In genomic region chr14:105337966-105338365, GRCh38 we compare ENCODE assay signal across 14 cellular contexts.
DNase-seq lines count a peak whose midpoint lies in the region; ATAC-seq and TF ChIP-seq lines count a peak whose summit lies in the region.
"Had no signal": no experiment of that assay in that cellular context is flagged by ENCODE, and none has a peak within 500 bp of the region (broad histone marks: within the 10 kb centered on the region; RNA-seq: fewer than 3 reads in every experiment).

No MANE protein-coding gene starts in this region.

- H3K36me3 ChIP-seq in HEK293 (ENCODE audit: control insufficient read depth in 2 of 2, insufficient read depth in 1 of 2, low read length in 2 of 2): peaks cover 0 to 3% of the 10 kb centered on the region in 2 experiments; a peak in 1 of 3 replicates
- H3K36me3 ChIP-seq in stomach smooth muscle (ENCODE audit: control insufficient read depth in 2 of 2, insufficient read depth in 2 of 2, low read length in 2 of 2): no peaks in the 10 kb centered on the region
- H3K36me3 ChIP-seq in WERI-Rb-1: no peaks in the 10 kb centered on the region
- H3K36me3 ChIP-seq: MG63 had no signal

- H3K27me3 ChIP-seq in stomach smooth muscle (ENCODE audit: control insufficient read depth in 1 of 2, insufficient read depth in 2 of 2, low read length in 2 of 2) (no peaks in the 10 kb centered on the region), WERI-Rb-1 (ENCODE audit: insufficient read depth, low read depth, severe bottlenecking) (no peaks in the 10 kb centered on the region)
- H3K27me3 ChIP-seq: MG63 had no signal

- intact Hi-C loops in dendritic cell treated with granulocyte-macrophage colony-stimulating factor and Interleukin-4, amounts not matched to agents 40 ng/mL and 50 ng/mL, for 4 days (cut with micrococcal nuclease): no loop called here

- H3K27ac ChIP-seq in HEK293 (ENCODE audit: extremely low read depth, low read depth, low read length) (no peak overlapping the region), stomach smooth muscle (ENCODE audit: low read length) (peak overlapping the region; percentile 49), WERI-Rb-1 (no peak overlapping the region)

- H3K4me3 Mint-ChIP-seq in dendritic cell treated with granulocyte-macrophage colony-stimulating factor and Interleukin-4, amounts not matched to agents 40 ng/mL and 50 ng/mL, for 4 days: no peak overlapping the region
- H3K4me3 Mint-ChIP-seq: activated naive CD8-positive, alpha-beta T cell; CD4-positive, alpha-beta T cell; neural crest cell had no signal

- H3K4me1 Mint-ChIP-seq in dendritic cell treated with granulocyte-macrophage colony-stimulating factor and Interleukin-4, amounts not matched to agents 40 ng/mL and 50 ng/mL, for 4 days (ENCODE audit: low read depth): peaks cover 61% of the 10 kb centered on the region

- DNase-seq in left kidney (ENCODE audit: low read depth, low spot score): peak; percentile 68
- no peak for DNase-seq in WERI-Rb-1
- no peak for DNase-seq in NCI-H187 treated with DMSO at 0.1 percent for 48 hours (lab: John Stamatoyannopoulos, UW)
- DNase-seq: CD4-positive, alpha-beta T cell; MG63; NCI-H345; T1000 had no signal

- no peak overlapping the region for H3K4me3 ChIP-seq in HEK293 (ENCODE audit: low read depth, low read length)
- no peak overlapping the region for H3K4me3 ChIP-seq in stomach smooth muscle (ENCODE audit: low read length in 2 of 2)
- no peak overlapping the region for H3K4me3 ChIP-seq in WERI-Rb-1 (ENCODE audit: low read depth, low read length)
- H3K4me3 ChIP-seq: MG63 had no signal

- H3K9me3 ChIP-seq in HEK293 (ENCODE audit: control insufficient read depth, insufficient read depth, low read depth, low read length) (no peaks in the 10 kb centered on the region), stomach smooth muscle (ENCODE audit: control insufficient read depth in 2 of 2, low read length in 2 of 2) (no peaks in the 10 kb centered on the region), WERI-Rb-1 (ENCODE audit: severe bottlenecking) (no peaks in the 10 kb centered on the region)
- H3K9me3 ChIP-seq: MG63 had no signal

- H3K27me3 Mint-ChIP-seq in dendritic cell treated with granulocyte-macrophage colony-stimulating factor and Interleukin-4, amounts not matched to agents 40 ng/mL and 50 ng/mL, for 4 days: peaks cover 3% of the 10 kb centered on the region
- H3K27me3 Mint-ChIP-seq: activated naive CD8-positive, alpha-beta T cell; CD4-positive, alpha-beta T cell had no signal

- ATAC-seq in GM21390 (IDR thresholded peaks at IDR 0.05; ENCODE audit: unreplicated experiment) (no peak), HG02763 (IDR thresholded peaks at IDR 0.05; ENCODE audit: unreplicated experiment) (no peak)

- TF ChIP-seq CTCF in HEK293 (tag by site-specific recombination; IDR thresholded peaks at IDR 0.05): no peak
- TF ChIP-seq CTCF in WERI-Rb-1 (IDR thresholded peaks at IDR 0.05; ENCODE audit: low read depth, low read length): no peak

- no peak overlapping the region for H3K9ac ChIP-seq in stomach smooth muscle (ENCODE audit: low read length in 2 of 2)

- peak overlapping the region; percentile 71 for H3K27ac Mint-ChIP-seq in dendritic cell treated with granulocyte-macrophage colony-stimulating factor and Interleukin-4, amounts not matched to agents 40 ng/mL and 50 ng/mL, for 4 days
- H3K27ac Mint-ChIP-seq: activated naive CD8-positive, alpha-beta T cell; CD4-positive, alpha-beta T cell had no signal

- no peaks in the 10 kb centered on the region for H3K9me3 Mint-ChIP-seq in dendritic cell treated with granulocyte-macrophage colony-stimulating factor and Interleukin-4, amounts not matched to agents 40 ng/mL and 50 ng/mL, for 4 days
- H3K9me3 Mint-ChIP-seq: CD4-positive, alpha-beta T cell; neural crest cell had no signal

- no peaks in the 10 kb centered on the region for H3K4me1 ChIP-seq in HEK293 (ENCODE audit: control insufficient read depth, insufficient read depth, low read length)
- H3K4me1 ChIP-seq in stomach smooth muscle (ENCODE audit: control insufficient read depth, insufficient read depth, low read length): peaks cover 66% of the 10 kb centered on the region

- CTCF ChIA-PET in HEK293 (lab: Yijun Ruan, JAX): no interaction called here

- H3K36me3 Mint-ChIP-seq in dendritic cell treated with granulocyte-macrophage colony-stimulating factor and Interleukin-4, amounts not matched to agents 40 ng/mL and 50 ng/mL, for 4 days (ENCODE audit: low read depth): peaks cover 42% of the 10 kb centered on the region
- H3K36me3 Mint-ChIP-seq: activated naive CD8-positive, alpha-beta T cell had no signal

- POLR2A ChIA-PET in HEK293 (lab: Yijun Ruan, JAX): interaction anchor here (1.1 kb wide), 1 partner anchor 11 kb away, joined by 3 read pairs; no protein-coding TSS in a partner anchor

TF ChIP-seq in HEK293, 187 proteins besides CTCF, POLR2A, EP300 and RAD21:
- TF ChIP-seq ZNF624 (tag by site-specific recombination; IDR thresholded peaks at IDR 0.05) (no peak), ZNF2 (tag by site-specific recombination; IDR thresholded peaks at IDR 0.05) (no peak), INSM2 (tag by site-specific recombination; IDR thresholded peaks at IDR 0.05) (no peak), EGR2 (tag by site-specific recombination; IDR thresholded peaks at IDR 0.05; ENCODE audit: low read depth) (peak; percentile 48; the same call in 1 of the 2 replicates), ZFHX2 (tag by site-specific recombination; conservative IDR thresholded peaks at IDR 0.05) (peak; percentile 48; the same call in 1 of the 2 replicates)
